Comparison of ENCODE assay signal across 34 cellular contexts in genomic region chr19:35665157-35665556, GRCh38. TPM values are rescaled to one million over a fixed set of nuclear protein-coding genes. Genes with fewer than 3 reads are reported as not detected.
"Had no signal": no experiment of that assay in that cellular context is flagged by ENCODE, and none has a peak within 500 bp of the region (broad histone marks: within the 10 kb centered on the region; RNA-seq: fewer than 3 reads in every experiment).

No MANE protein-coding gene starts in this region.

- H3K4me1 ChIP-seq: ascending aorta, breast epithelium, colonic mucosa, gastroesophageal sphincter had no signal

- H3K27ac ChIP-seq: ascending aorta, breast epithelium, cardiac muscle cell, colonic mucosa, epithelial cell of prostate, esophagus squamous epithelium, gastroesophageal sphincter, WERI-Rb-1 had no signal

- H3K27me3 ChIP-seq: ascending aorta, colonic mucosa, gastroesophageal sphincter had no signal

- H3K36me3 ChIP-seq: breast epithelium, cardiac muscle cell, colonic mucosa had no signal

- ATAC-seq: activated CD4-positive, CD25-positive, alpha-beta regulatory T cell treated with anti-CD3 and anti-CD28 coated beads, Interleukin-2, amount 50 U/mL, for 24 hours; activated T-cell treated with anti-CD3 and anti-CD28 coated beads, Interleukin-2, amount 50 U/mL, for 72 hours; gastroesophageal sphincter; T-helper 17 cell had no signal

- FAIRE-seq: endometrium, endothelial cell of umbilical vein had no signal

- DNase-seq: activated B cell treated with CpG ODN at 0.5 μM for 24 hours; activated CD4-positive, alpha-beta memory T cell treated with anti-CD3 and anti-CD28 coated beads, Interleukin-2, amount 10 ng/mL, durations not matched to agents 7 days and 5 days; activated CD4-positive, alpha-beta T cell treated with anti-CD3 and anti-CD28 coated beads, Interleukin-2, amount 10 ng/mL, durations not matched to agents 7 days and 5 days; activated CD4-positive, alpha-beta T cell treated with anti-CD3 and anti-CD28 coated beads, Interleukin-2, amount 50 U/mL, for 4 hours; activated CD8-positive, alpha-beta memory T cell treated with anti-CD3 and anti-CD28 coated beads, Interleukin-2, amount 50 U/mL, for 48 hours; activated gamma-delta T cell; activated naive CD4-positive, alpha-beta T cell; activated naive CD4-positive, alpha-beta T cell treated with anti-CD3 and anti-CD28 coated beads, Interleukin-2, amount 10 ng/mL, durations not matched to agents 7 days and 5 days; activated naive CD8-positive, alpha-beta T cell treated with anti-CD3 and anti-CD28 coated beads, Interleukin-2, amount 10 ng/mL, durations not matched to agents 7 days and 5 days; activated T-cell treated with anti-CD3 and anti-CD28 coated beads for 4 hours; activated T-cell treated with anti-CD3 and anti-CD28 coated beads, Interleukin-2, amount 50 U/mL, for 24 hours; activated T-cell treated with anti-CD3 and anti-CD28 coated beads, Interleukin-2, amount 50 U/mL, for 72 hours; central memory CD4-positive, alpha-beta T cell; cerebellar nuclear complex; colonic mucosa; effector CD8-positive, alpha-beta T cell; esophagus squamous epithelium; foreskin melanocyte; T-helper 1 cell; T-helper 17 cell; T1000; WERI-Rb-1 had no signal

- H3K4me3 ChIP-seq: ascending aorta, breast epithelium, cardiac muscle cell, colonic mucosa, esophagus squamous epithelium, gastroesophageal sphincter had no signal

- H3K9me3 ChIP-seq: ascending aorta, breast epithelium, colonic mucosa, esophagus squamous epithelium, gastroesophageal sphincter had no signal

RNA-seq across cellular contexts. Expression of gene UPK1A, which starts 1.2 kb away (rescaled TPM):
- total RNA-seq: activated B cell treated with CpG ODN at 0.5 μM for 24 hours, ascending aorta, breast epithelium, cardiac muscle cell, colonic mucosa, dermis microvascular lymphatic vessel endothelial cell, endothelial cell of umbilical vein, fibroblast of lung, fibroblast of villous mesenchyme, gastroesophageal sphincter, glomerular endothelial cell had no signal
- polyA plus RNA-seq: endothelial cell of umbilical vein had no signal

RNA-seq across cellular contexts. Expression of gene ETV2, which starts 23.6 kb away (rescaled TPM):
- total RNA-seq: activated B cell treated with CpG ODN at 0.5 μM for 24 hours, gastroesophageal sphincter had no signal

RNA-seq across cellular contexts. Expression of gene ZBTB32, which starts 39.2 kb away (rescaled TPM):
- total RNA-seq: ascending aorta, cardiac muscle cell, dermis microvascular lymphatic vessel endothelial cell, endothelial cell of umbilical vein, fibroblast of lung, fibroblast of villous mesenchyme, glomerular endothelial cell had no signal
- polyA plus RNA-seq: endothelial cell of umbilical vein, fibroblast of lung had no signal
